43 cellular contexts compared by ENCODE assay signal in the genomic region with DNA sequence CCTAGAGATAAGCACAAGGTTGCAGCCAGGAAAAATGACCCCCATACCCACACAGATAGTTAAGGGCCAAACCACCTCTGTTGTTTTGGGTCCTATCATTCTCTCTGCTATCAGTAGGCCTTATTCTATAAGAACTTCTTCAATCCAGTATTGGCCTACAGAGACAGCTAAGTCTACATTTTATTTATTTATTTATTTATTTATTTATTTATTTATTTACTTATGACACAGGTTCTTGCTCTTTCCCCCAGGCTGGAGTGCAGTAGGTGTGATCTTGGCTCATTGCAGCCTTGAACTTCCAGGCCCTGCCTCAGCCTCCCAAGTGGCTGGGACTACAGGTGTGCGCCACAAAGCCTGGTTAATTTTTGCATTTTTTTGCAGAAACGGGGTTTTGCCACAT. TPM values are rescaled to one million over a fixed set of nuclear protein-coding genes. Genes with fewer than 3 reads are reported as not detected.
"Had no signal": no experiment of that assay in that cellular context is flagged by ENCODE, and none has a peak within 500 bp of the region (broad histone marks: within the 10 kb centered on the region; RNA-seq: fewer than 3 reads in every experiment).

No MANE protein-coding gene starts in this region.

- H3K27ac Mint-ChIP-seq: activated naive CD4-positive, alpha-beta T cell treated with anti-CD3 and anti-CD28 coated beads for 36 hours; activated naive CD4-positive, alpha-beta T cell treated with anti-CD3 and anti-CD28 coated beads, Interleukin-2, amount 10 ng/mL, durations not matched to agents 7 days and 5 days; activated naive CD4-positive, alpha-beta T cell treated with anti-CD3 and anti-CD28 coated beads, Interleukin-2, amount 50 U/mL, for 24 hours; activated naive CD4-positive, alpha-beta T cell treated with anti-CD3 and anti-CD28 coated beads, Interleukin-2, amount 50 U/mL, for 72 hours; activated naive CD8-positive, alpha-beta T cell; activated naive CD8-positive, alpha-beta T cell treated with anti-CD3 and anti-CD28 coated beads for 36 hours; activated naive CD8-positive, alpha-beta T cell treated with anti-CD3 and anti-CD28 coated beads, Interleukin-2, amount 10 ng/mL, durations not matched to agents 7 days and 5 days; activated naive CD8-positive, alpha-beta T cell treated with anti-CD3 and anti-CD28 coated beads, Interleukin-2, amount 50 U/mL, for 24 hours; activated T-cell treated with anti-CD3 and anti-CD28 coated beads, Interleukin-2, amount 50 U/mL, for 24 hours; activated T-cell treated with anti-CD3 and anti-CD28 coated beads, Interleukin-2, amount 50 U/mL, for 72 hours; activated T-helper 1 cell treated with anti-CD3 and anti-CD28 coated beads, Interleukin-12 subunit alpha, Interleukin-12 subunit beta, Interleukin-2, Interleukin-4 antibody, amounts not matched to agents 30 ng/mL and 10 ng/mL and 1 ng/mL, durations not matched to agents 14 hours and 24 hours and 36 hours; activated T-helper 17 cell treated with anti-CD3 and anti-CD28 coated beads, Interleukin-2, amount 50 U/mL, for 72 hours; activated T-helper 2 cell treated with anti-CD3 and anti-CD28 coated beads, Interferon-gamma antibody, Interleukin-2, Interleukin-4, amounts not matched to agents 10 μg/mL and 5 μg/mL and 100 μg/mL, durations not matched to agents 14 hours and 24 hours and 36 hours had no signal

- H3K4me3 Mint-ChIP-seq: activated naive CD4-positive, alpha-beta T cell treated with anti-CD3 and anti-CD28 coated beads for 36 hours; activated naive CD4-positive, alpha-beta T cell treated with anti-CD3 and anti-CD28 coated beads, Interleukin-2, amount 10 ng/mL, durations not matched to agents 7 days and 5 days; activated naive CD4-positive, alpha-beta T cell treated with anti-CD3 and anti-CD28 coated beads, Interleukin-2, amount 50 U/mL, for 24 hours; activated naive CD8-positive, alpha-beta T cell; activated naive CD8-positive, alpha-beta T cell treated with anti-CD3 and anti-CD28 coated beads for 36 hours; activated naive CD8-positive, alpha-beta T cell treated with anti-CD3 and anti-CD28 coated beads, Interleukin-2, amount 10 ng/mL, durations not matched to agents 7 days and 5 days; activated naive CD8-positive, alpha-beta T cell treated with anti-CD3 and anti-CD28 coated beads, Interleukin-2, amount 50 U/mL, for 24 hours; activated T-cell treated with anti-CD3 and anti-CD28 coated beads, Interleukin-2, amount 50 U/mL, for 24 hours; activated T-cell treated with anti-CD3 and anti-CD28 coated beads, Interleukin-2, amount 50 U/mL, for 4 hours; activated T-cell treated with anti-CD3 and anti-CD28 coated beads, Interleukin-2, amount 50 U/mL, for 72 hours; activated T-helper 1 cell treated with anti-CD3 and anti-CD28 coated beads, Interleukin-12 subunit alpha, Interleukin-12 subunit beta, Interleukin-2, Interleukin-4 antibody, amounts not matched to agents 30 ng/mL and 10 ng/mL and 1 ng/mL, durations not matched to agents 14 hours and 24 hours and 36 hours; activated T-helper 17 cell treated with anti-CD3 and anti-CD28 coated beads, Interleukin-2, amount 50 U/mL, for 72 hours; brain; central memory CD8-positive, alpha-beta T cell had no signal

- H3K27me3 Mint-ChIP-seq: activated naive CD4-positive, alpha-beta T cell treated with anti-CD3 and anti-CD28 coated beads, Interleukin-2, amount 50 U/mL, for 24 hours; activated naive CD8-positive, alpha-beta T cell; activated T-helper 17 cell treated with anti-CD3 and anti-CD28 coated beads, Interleukin-2, amount 50 U/mL, for 72 hours had no signal

- H3K27ac ChIP-seq: adrenal gland, ascending aorta, body of pancreas, brain microvascular endothelial cell, breast epithelium, cardiac muscle cell had no signal

- H3K9me3 ChIP-seq: adrenal gland, ascending aorta, body of pancreas, breast epithelium had no signal

- FAIRE-seq: astrocyte, bronchial epithelial cell had no signal

- H3K36me3 ChIP-seq: adrenal gland, ascending aorta, brain microvascular endothelial cell, breast epithelium, cardiac muscle cell had no signal

- H3K9me3 Mint-ChIP-seq: activated naive CD4-positive, alpha-beta T cell treated with anti-CD3 and anti-CD28 coated beads, Interleukin-2, amount 50 U/mL, for 24 hours; activated T-helper 1 cell treated with anti-CD3 and anti-CD28 coated beads, Interleukin-12 subunit alpha, Interleukin-12 subunit beta, Interleukin-2, Interleukin-4 antibody, amounts not matched to agents 30 ng/mL and 10 ng/mL and 1 ng/mL, durations not matched to agents 14 hours and 24 hours and 36 hours; activated T-helper 2 cell treated with anti-CD3 and anti-CD28 coated beads, Interferon-gamma antibody, Interleukin-2, Interleukin-4, amounts not matched to agents 10 μg/mL and 5 μg/mL and 100 μg/mL, durations not matched to agents 14 hours and 24 hours and 36 hours had no signal

- H3K36me3 Mint-ChIP-seq: activated naive CD4-positive, alpha-beta T cell treated with anti-CD3 and anti-CD28 coated beads, Interleukin-2, amount 10 ng/mL, durations not matched to agents 7 days and 5 days; activated naive CD4-positive, alpha-beta T cell treated with anti-CD3 and anti-CD28 coated beads, Interleukin-2, amount 50 U/mL, for 24 hours; activated naive CD4-positive, alpha-beta T cell treated with anti-CD3 and anti-CD28 coated beads, Interleukin-2, amount 50 U/mL, for 72 hours; activated naive CD8-positive, alpha-beta T cell treated with anti-CD3 and anti-CD28 coated beads for 36 hours; brain had no signal

- H3K4me1 Mint-ChIP-seq: activated naive CD4-positive, alpha-beta T cell treated with anti-CD3 and anti-CD28 coated beads, Interleukin-2, amount 50 U/mL, for 24 hours; activated T-helper 17 cell treated with anti-CD3 and anti-CD28 coated beads, Interleukin-2, amount 50 U/mL, for 72 hours; brain; central memory CD8-positive, alpha-beta T cell had no signal

- H3K4me1 ChIP-seq: adrenal gland, ascending aorta, body of pancreas, breast epithelium had no signal

- ATAC-seq: activated naive CD4-positive, alpha-beta T cell treated with anti-CD3 and anti-CD28 coated beads, Interleukin-2, amount 50 U/mL, for 72 hours; activated naive CD8-positive, alpha-beta T cell treated with anti-CD3 and anti-CD28 coated beads, Interleukin-2, amount 50 U/mL, for 24 hours; activated T-cell treated with anti-CD3 and anti-CD28 coated beads, Interleukin-2, amount 50 U/mL, for 4 hours; activated T-cell treated with anti-CD3 and anti-CD28 coated beads, Interleukin-2, amount 50 U/mL, for 72 hours; activated T-helper 17 cell treated with anti-CD3 and anti-CD28 coated beads, Interleukin-2, amount 50 U/mL, for 72 hours; body of pancreas had no signal

- H3K4me3 ChIP-seq: adrenal gland, ascending aorta, body of pancreas, breast epithelium, cardiac muscle cell had no signal

- DNase-seq: activated effector memory CD4-positive, alpha-beta T cell treated with anti-CD3 and anti-CD28 coated beads, Interleukin-2, amount 50 U/mL, for 16 hours; activated effector memory CD4-positive, alpha-beta T cell treated with Interleukin-2 at 50 U/mL for 16 hours; activated gamma-delta T cell; activated gamma-delta T cell treated with Interleukin-2 at 50 U/mL for 16 hours; activated naive CD4-positive, alpha-beta T cell; activated naive CD4-positive, alpha-beta T cell treated with anti-CD3 and anti-CD28 coated beads for 36 hours; activated naive CD4-positive, alpha-beta T cell treated with anti-CD3 and anti-CD28 coated beads, Interleukin-2, amount 10 ng/mL, durations not matched to agents 7 days and 5 days; activated naive CD4-positive, alpha-beta T cell treated with anti-CD3 and anti-CD28 coated beads, Interleukin-2, amount 50 U/mL, for 16 hours; activated naive CD4-positive, alpha-beta T cell treated with Interleukin-2 at 50 U/mL for 16 hours; activated naive CD8-positive, alpha-beta T cell treated with anti-CD3 and anti-CD28 coated beads for 36 hours; activated naive CD8-positive, alpha-beta T cell treated with anti-CD3 and anti-CD28 coated beads, Interleukin-2, amount 10 ng/mL, durations not matched to agents 7 days and 5 days; activated naive CD8-positive, alpha-beta T cell treated with anti-CD3 and anti-CD28 coated beads, Interleukin-2, amount 50 U/mL, for 24 hours; activated T-cell treated with anti-CD3 and anti-CD28 coated beads, Interleukin-2, amount 50 U/mL, for 1 hour; activated T-cell treated with anti-CD3 and anti-CD28 coated beads, Interleukin-2, amount 50 U/mL, for 24 hours; activated T-cell treated with anti-CD3 and anti-CD28 coated beads, Interleukin-2, amount 50 U/mL, for 4 hours; activated T-cell treated with anti-CD3 and anti-CD28 coated beads, Interleukin-2, amount 50 U/mL, for 48 hours; activated T-cell treated with anti-CD3 and anti-CD28 coated beads, Interleukin-2, amount 50 U/mL, for 72 hours; adrenal gland; amniotic stem cell; amygdala; anterior cingulate cortex; aorta; body of pancreas; brain microvascular endothelial cell; caudate nucleus; central memory CD4-positive, alpha-beta T cell; cerebellar nuclear complex had no signal

RNA-seq across cellular contexts. Expression of gene SPPL2C, which starts 42.2 kb away (rescaled TPM):
- total RNA-seq: activated naive CD4-positive, alpha-beta T cell treated with anti-CD3 and anti-CD28 coated beads for 36 hours; activated naive CD4-positive, alpha-beta T cell treated with anti-CD3 and anti-CD28 coated beads, Interleukin-2, amount 50 U/mL, for 72 hours; activated naive CD8-positive, alpha-beta T cell treated with anti-CD3 and anti-CD28 coated beads for 36 hours; activated naive CD8-positive, alpha-beta T cell treated with anti-CD3 and anti-CD28 coated beads, Interleukin-2, amount 10 ng/mL, durations not matched to agents 7 days and 5 days; activated T-cell treated with anti-CD3 and anti-CD28 coated beads, Interleukin-2, amount 50 U/mL, for 4 hours; activated T-cell treated with anti-CD3 and anti-CD28 coated beads, Interleukin-2, amount 50 U/mL, for 72 hours; activated T-helper 1 cell treated with anti-CD3 and anti-CD28 coated beads, Interleukin-12 subunit alpha, Interleukin-12 subunit beta, Interleukin-2, Interleukin-4 antibody, amounts not matched to agents 30 ng/mL and 10 ng/mL and 1 ng/mL, durations not matched to agents 14 hours and 24 hours and 36 hours; activated T-helper 17 cell treated with anti-CD3 and anti-CD28 coated beads, Interleukin-2, amount 50 U/mL, for 72 hours; activated T-helper 2 cell treated with anti-CD3 and anti-CD28 coated beads, Interferon-gamma antibody, Interleukin-2, Interleukin-4, amounts not matched to agents 10 μg/mL and 5 μg/mL and 100 μg/mL, durations not matched to agents 14 hours and 24 hours and 36 hours; adrenal gland; aorta; ascending aorta; astrocyte; body of pancreas; breast epithelium; bronchial epithelial cell; cardiac septum; chondrocyte had no signal
- polyA plus RNA-seq: adipose tissue, adrenal gland, aorta, cardiac muscle cell had no signal
